1 cellular context compared by ENCODE assay signal in the genomic region with DNA sequence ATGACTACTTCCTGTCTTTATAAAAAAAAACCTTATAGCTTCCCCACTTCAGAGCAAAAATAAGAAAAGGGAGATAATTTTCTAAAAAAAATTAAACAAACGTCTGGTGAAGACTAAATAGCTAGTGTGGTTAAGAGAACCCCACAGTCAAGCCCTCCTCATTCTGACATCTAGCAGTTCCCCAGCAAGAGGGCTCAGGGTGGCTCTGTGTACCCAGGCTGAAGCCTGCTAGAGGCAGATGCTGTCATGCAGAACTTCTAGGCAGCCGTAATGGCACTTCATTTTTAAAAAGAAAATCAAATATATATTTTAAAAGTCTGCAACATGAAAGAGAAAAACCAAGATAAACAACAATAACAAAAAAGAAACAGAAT.
TF ChIP-seq lines count a peak whose summit lies in the region.

No MANE protein-coding gene starts in this region.

TF ChIP-seq in A549, 52 proteins besides CTCF, POLR2A, EP300 and RAD21 (continued from another document):
- TF ChIP-seq, protein P1, sequence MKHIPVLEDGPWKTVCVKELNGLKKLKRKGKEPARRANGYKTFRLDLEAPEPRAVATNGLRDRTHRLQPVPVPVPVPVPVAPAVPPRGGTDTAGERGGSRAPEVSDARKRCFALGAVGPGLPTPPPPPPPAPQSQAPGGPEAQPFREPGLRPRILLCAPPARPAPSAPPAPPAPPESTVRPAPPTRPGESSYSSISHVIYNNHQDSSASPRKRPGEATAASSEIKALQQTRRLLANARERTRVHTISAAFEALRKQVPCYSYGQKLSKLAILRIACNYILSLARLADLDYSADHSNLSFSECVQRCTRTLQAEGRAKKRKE (CRISPR knock-in tag; IDR thresholded peaks at IDR 0.05; ENCODE audit: low read depth) = no peak
- no peak for TF ChIP-seq SREBF2 (IDR thresholded peaks at IDR 0.05)
- TF ChIP-seq TP53 (CRISPR knock-in tag; IDR thresholded peaks at IDR 0.05) = no peak
